16 cellular contexts compared by ENCODE assay signal in the genomic region with DNA sequence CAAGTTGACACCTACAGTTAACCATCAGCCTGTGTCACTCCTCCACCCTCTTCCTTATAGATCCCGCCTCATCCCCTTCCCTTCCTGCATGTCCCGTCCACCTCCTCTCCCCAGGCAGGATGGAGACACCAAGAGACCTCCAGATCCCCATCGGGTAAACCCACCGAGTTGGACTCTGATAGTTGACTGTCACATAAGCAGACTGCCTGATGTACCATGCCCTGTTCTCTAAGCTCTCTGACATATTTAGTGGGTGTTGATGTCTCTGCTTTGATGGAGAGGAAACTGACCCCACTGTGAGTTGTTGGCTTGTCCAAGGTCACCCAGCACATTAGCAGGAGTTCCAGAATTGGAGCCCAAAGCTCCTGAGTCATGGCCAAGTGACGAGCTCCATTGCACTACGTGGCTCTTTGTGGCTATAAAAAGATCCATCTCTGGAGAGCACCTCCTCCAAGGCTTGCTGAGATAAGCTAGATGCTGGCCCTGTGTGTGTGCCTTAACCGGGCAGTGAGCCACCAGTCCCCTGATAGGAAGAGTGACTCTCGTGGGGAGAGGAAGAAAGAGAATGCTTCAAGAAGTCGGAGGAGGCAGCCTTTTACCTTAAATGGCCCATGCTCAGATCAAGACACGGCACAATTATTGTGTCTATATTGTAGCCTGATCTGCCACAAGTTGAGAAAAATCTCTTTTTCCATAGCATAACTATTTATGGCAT.
A peak's percentile ranks its signal among the peaks of the same experiment; 100 is the strongest.
DNase-seq lines count a peak whose midpoint lies in the region; ATAC-seq and TF ChIP-seq lines count a peak whose summit lies in the region.
"Had no signal": no experiment of that assay in that cellular context is flagged by ENCODE, and none has a peak within 500 bp of the region (broad histone marks: within the 10 kb centered on the region; RNA-seq: fewer than 3 reads in every experiment).

No MANE protein-coding gene starts in this region.

- TF ChIP-seq CTCF in brain microvascular endothelial cell (IDR thresholded peaks at IDR 0.05; ENCODE audit: low read depth, low read length, missing control alignments) (no peak), nephron progenitor cell (IDR thresholded peaks at IDR 0.05) (no peak)

- no peak overlapping the region for H3K4me3 Mint-ChIP-seq in nephron progenitor cell
- H3K4me3 Mint-ChIP-seq: activated CD4-positive, alpha-beta T cell treated with anti-CD3 and anti-CD28 coated beads, Interleukin-2, amount 10 ng/mL, durations not matched to agents 7 days and 5 days had no signal

- ATAC-seq in Right ventricle myocardium inferior (peak; percentile 93), aorta (ENCODE audit: low FRiP score) (no peak)

- no peaks in the 10 kb centered on the region for H3K9me3 ChIP-seq in aorta (ENCODE audit: control insufficient read depth, low read length)

- peaks cover 3% of the 10 kb centered on the region for H3K9me3 Mint-ChIP-seq in nephron progenitor cell
- H3K9me3 Mint-ChIP-seq: activated CD4-positive, alpha-beta T cell treated with anti-CD3 and anti-CD28 coated beads, Interleukin-2, amount 10 ng/mL, durations not matched to agents 7 days and 5 days had no signal

- H3K4me1 Mint-ChIP-seq in nephron progenitor cell, result peaks cover 43% of the 10 kb centered on the region
- H3K4me1 Mint-ChIP-seq: activated CD4-positive, alpha-beta T cell treated with anti-CD3 and anti-CD28 coated beads, Interleukin-2, amount 10 ng/mL, durations not matched to agents 7 days and 5 days had no signal

- intact Hi-C loops in Right ventricle myocardium inferior (cut with DNase I), result loop anchor here (2.0 to 5.0 kb wide), 2 partner anchors 31 to 406 kb away; a partner anchor contains a TSS
- intact Hi-C loops in cardiac septum (cut with DNase I), result loop anchor here (2.0 kb wide), 1 partner anchor 31 kb away; no protein-coding TSS in a partner anchor
- intact Hi-C loops in aorta (cut with DNase I), result no loop called here

- no peaks in the 10 kb centered on the region for H3K27me3 ChIP-seq in brain microvascular endothelial cell (replicated peaks)
- H3K27me3 ChIP-seq in aorta (ENCODE audit: control insufficient read depth in 1 of 2, insufficient read depth in 2 of 2, low read length in 1 of 2), result no peaks in the 10 kb centered on the region

- H3K36me3 ChIP-seq in brain microvascular endothelial cell (replicated peaks) (no peaks in the 10 kb centered on the region), aorta (ENCODE audit: control insufficient read depth in 1 of 2, insufficient read depth in 2 of 2, low read length in 1 of 2) (no peaks in the 10 kb centered on the region)

- peaks cover 0 to 2% of the 10 kb centered on the region in 2 donors for H3K4me1 ChIP-seq in aorta (ENCODE audit: control insufficient read depth in 1 of 2, insufficient read depth in 2 of 2, low read length in 2 of 2)

- H3K27me3 Mint-ChIP-seq in nephron progenitor cell (ENCODE audit: low read depth, poor library complexity), result peaks cover 22% of the 10 kb centered on the region
- H3K27me3 Mint-ChIP-seq: activated CD4-positive, alpha-beta T cell treated with anti-CD3 and anti-CD28 coated beads, Interleukin-2, amount 10 ng/mL, durations not matched to agents 7 days and 5 days had no signal

- in situ Hi-C loops in brain microvascular endothelial cell (cut with HindIII; ENCODE audit: low pct_ligation_motif_present, low sequenced_read_pairs), result no loop called here

- H3K36me3 Mint-ChIP-seq in nephron progenitor cell (ENCODE audit: low read depth), result no peaks in the 10 kb centered on the region

- peak overlapping the region; percentile 79 for H3K27ac ChIP-seq in brain microvascular endothelial cell
- H3K27ac ChIP-seq in aorta (ENCODE audit: low read depth in 1 of 2, low read length in 2 of 2), result no peak overlapping the region

- H3K4me3 ChIP-seq in brain microvascular endothelial cell (ENCODE audit: low read depth, low read length), result no peak overlapping the region
- H3K4me3 ChIP-seq in aorta (ENCODE audit: low read length in 2 of 2), result no peak overlapping the region

- H3K27ac Mint-ChIP-seq in nephron progenitor cell, result no peak overlapping the region
- H3K27ac Mint-ChIP-seq: activated CD4-positive, alpha-beta T cell treated with anti-CD3 and anti-CD28 coated beads, Interleukin-2, amount 10 ng/mL, durations not matched to agents 7 days and 5 days had no signal

- DNase-seq in Right ventricle myocardium inferior (ENCODE audit: missing footprints) (peak; percentile 83), cardiac septum (ENCODE audit: low spot score) (no peak), brain microvascular endothelial cell (peak; percentile 87), islet precursor cell (peak; percentile 60), aorta (peak; percentile 77 to 84), GM19240 (ENCODE audit: insufficient read length, low spot score) (no peak), foreskin melanocyte (no peak), nephron progenitor cell (no peak)
- DNase-seq: 8988T; activated CD4-positive, alpha-beta T cell treated with anti-CD3 and anti-CD28 coated beads, Interleukin-2, amount 10 ng/mL, durations not matched to agents 7 days and 5 days; activated effector memory CD4-positive, alpha-beta T cell treated with Interleukin-2 at 50 U/mL for 16 hours; DND-41; NCI-H1694; NK-92 treated with Interleukin-12 subunit alpha and Interleukin-12 subunit beta, amount 100 ng/mL, for 24 hours; substantia nigra; T-helper 1 cell had no signal

- WGBS in aorta, 2 donors, result 39 to 43% methylated on average over 10 of the region's 10 CpGs

Comparison
In these comparisons a context has a peak if more than half of its experiments do, and no peak if none do; other contexts are left out.
1. DNase-seq: peak in Right ventricle myocardium inferior (single experiment), brain microvascular endothelial cell (single experiment), islet precursor cell (single experiment) and aorta (2 of 2); none in cardiac septum (single experiment), GM19240 (single experiment), foreskin melanocyte (single experiment) and nephron progenitor cell (single experiment).
2. intact Hi-C loops: an anchor here in Right ventricle myocardium inferior (2.0 to 5.0 kb wide) and cardiac septum (2.0 kb wide); none called in aorta.